Comparison of ENCODE assay signal across 17 cellular contexts in the genomic region with DNA sequence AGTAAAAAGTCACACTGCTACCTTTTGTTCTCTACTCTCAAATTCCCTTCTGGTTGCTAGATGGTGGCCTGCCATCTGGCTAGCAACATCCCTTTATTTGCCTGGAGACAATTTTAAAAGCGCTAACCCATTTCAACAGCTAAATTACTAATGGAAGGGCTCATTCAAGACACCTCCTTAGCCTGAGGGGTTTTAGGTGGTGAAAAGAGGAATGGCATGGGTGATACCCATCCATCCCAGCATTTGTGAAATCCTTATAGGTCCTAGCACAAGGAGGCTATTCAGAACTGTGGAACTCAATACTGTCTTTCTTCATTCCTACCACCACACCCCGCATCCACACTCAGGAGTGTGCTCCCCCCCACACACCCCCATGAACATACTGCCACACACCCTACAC. TPM values are rescaled to one million over a fixed set of nuclear protein-coding genes. Genes with fewer than 3 reads are reported as not detected.
DNase-seq lines count a peak whose midpoint lies in the region; ATAC-seq, FAIRE-seq and TF ChIP-seq lines count a peak whose summit lies in the region.
"Had no signal": no experiment of that assay in that cellular context is flagged by ENCODE, and none has a peak within 500 bp of the region (broad histone marks: within the 10 kb centered on the region; RNA-seq: fewer than 3 reads in every experiment).

No MANE protein-coding gene starts in this region.

- no peaks in the 10 kb centered on the region for H3K27me3 ChIP-seq in neuron (ENCODE audit: insufficient read depth, low read length)
- no peaks in the 10 kb centered on the region for H3K27me3 ChIP-seq in naive thymus-derived CD4-positive, alpha-beta T cell (ENCODE audit: control insufficient read depth in 2 of 2, insufficient read depth in 2 of 2, low read length in 2 of 2)
- H3K27me3 ChIP-seq: vagina had no signal

- no peaks in the 10 kb centered on the region for H3K27me3 Mint-ChIP-seq in effector memory CD8-positive, alpha-beta T cell
- no peaks in the 10 kb centered on the region for H3K27me3 Mint-ChIP-seq in naive thymus-derived CD4-positive, alpha-beta T cell

- peak overlapping the region; percentile 65 for H3K4me3 ChIP-seq in neuron (ENCODE audit: low read length)
- H3K4me3 ChIP-seq in naive thymus-derived CD4-positive, alpha-beta T cell (ENCODE audit: low read length) = no peak overlapping the region
- H3K4me3 ChIP-seq: vagina had no signal

- peak; percentile 14 for FAIRE-seq in GM12892 (lab: Jason Lieb, UNC)
- FAIRE-seq: islet of Langerhans had no signal

- H3K9me3 ChIP-seq in neuron (ENCODE audit: low read length) = no peaks in the 10 kb centered on the region
- H3K9me3 ChIP-seq in naive thymus-derived CD4-positive, alpha-beta T cell (ENCODE audit: control insufficient read depth in 2 of 3, low read length in 3 of 3) = no peaks in the 10 kb centered on the region
- H3K9me3 ChIP-seq: vagina had no signal

- H2AFZ ChIP-seq in neuron (ENCODE audit: low read depth, low read length) = no peak overlapping the region
- H2AFZ ChIP-seq: parathyroid adenoma had no signal

- peaks cover 35 to 54% of the 10 kb centered on the region in 2 donors for H3K4me1 Mint-ChIP-seq in effector memory CD8-positive, alpha-beta T cell (ENCODE audit: low read depth in 2 of 2)
- peaks cover 16 to 72% (median 51%) of the 10 kb centered on the region in 7 donors for H3K4me1 Mint-ChIP-seq in naive thymus-derived CD4-positive, alpha-beta T cell

- H3K4me3 Mint-ChIP-seq in effector memory CD8-positive, alpha-beta T cell = no peak overlapping the region
- no peak overlapping the region for H3K4me3 Mint-ChIP-seq in naive thymus-derived CD4-positive, alpha-beta T cell
- H3K4me3 Mint-ChIP-seq: activated CD8-positive, alpha-beta T cell treated with anti-CD3 and anti-CD28 coated beads, Interleukin-2, amount 10 ng/mL, durations not matched to agents 7 days and 5 days had no signal

- CTCF ChIA-PET in naive thymus-derived CD4-positive, alpha-beta T cell (lab: Charles Lee) = no interaction called here

- DNase-seq in GM12892 (ENCODE audit: insufficient read length) = no peak
- DNase-seq in NCI-H524 (lab: John Stamatoyannopoulos, UW) = peak; percentile 48 to 53
- no peak for DNase-seq in effector memory CD8-positive, alpha-beta T cell
- DNase-seq in naive thymus-derived CD4-positive, alpha-beta T cell = no peak
- DNase-seq in SIG-M5 treated with dmso at 0.1 percent for 504 hours (lab: John Stamatoyannopoulos, UW; ENCODE audit: unreplicated experiment) = no peak
- no peak for DNase-seq in Kasumi-1 (lab: John Stamatoyannopoulos, UW)
- no peak for DNase-seq in KG1 (lab: John Stamatoyannopoulos, UW)
- DNase-seq: activated CD8-positive, alpha-beta T cell treated with anti-CD3 and anti-CD28 coated beads, Interleukin-2, amount 10 ng/mL, durations not matched to agents 7 days and 5 days; midbrain; NCI-H526 treated with DMSO at 0.1 percent for 48 hours; stimulated activated naive CD4-positive, alpha-beta T cell treated with Interleukin-2 at 50 U/mL for 16 hours had no signal

- peaks cover 33% of the 10 kb centered on the region for H3K4me1 ChIP-seq in neuron (ENCODE audit: insufficient read depth, low read length)
- H3K4me1 ChIP-seq in naive thymus-derived CD4-positive, alpha-beta T cell (ENCODE audit: control insufficient read depth in 2 of 2, insufficient read depth in 2 of 2, low read length in 2 of 2) = peaks cover 4 to 7% of the 10 kb centered on the region in 2 donors

- TF ChIP-seq POLR2A in GM12892 (IDR thresholded peaks at IDR 0.05; ENCODE audit: low read depth, low read length) = no peak

- ATAC-seq in effector memory CD8-positive, alpha-beta T cell (replicated peaks) = no peak
- no peak for ATAC-seq in naive thymus-derived CD4-positive, alpha-beta T cell
- ATAC-seq: activated CD8-positive, alpha-beta T cell treated with anti-CD3 and anti-CD28 coated beads, Interleukin-2, amount 10 ng/mL, durations not matched to agents 7 days and 5 days had no signal

- peaks cover 9% of the 10 kb centered on the region for H3K36me3 Mint-ChIP-seq in effector memory CD8-positive, alpha-beta T cell (ENCODE audit: insufficient read depth)
- H3K36me3 Mint-ChIP-seq in naive thymus-derived CD4-positive, alpha-beta T cell = peaks cover 0 to 4% (median 0%) of the 10 kb centered on the region in 5 donors

- H3K9me3 Mint-ChIP-seq in effector memory CD8-positive, alpha-beta T cell = no peaks in the 10 kb centered on the region
- H3K9me3 Mint-ChIP-seq in naive thymus-derived CD4-positive, alpha-beta T cell = no peaks in the 10 kb centered on the region

- intact Hi-C loops in naive thymus-derived CD4-positive, alpha-beta T cell (cut with micrococcal nuclease) = loop anchor here in 1 of 2 donors (10.0 kb wide), 1 partner anchor 1283 kb away; a partner anchor contains a TSS

- peak overlapping the region; percentile 38 to 46 for H3K27ac Mint-ChIP-seq in effector memory CD8-positive, alpha-beta T cell
- H3K27ac Mint-ChIP-seq in naive thymus-derived CD4-positive, alpha-beta T cell = peak overlapping the region in 1 of 9 donors; percentile 66
- H3K27ac Mint-ChIP-seq: activated CD8-positive, alpha-beta T cell treated with anti-CD3 and anti-CD28 coated beads, Interleukin-2, amount 10 ng/mL, durations not matched to agents 7 days and 5 days had no signal

- POLR2A ChIA-PET in naive thymus-derived CD4-positive, alpha-beta T cell (lab: Charles Lee) = no interaction called here

- no peak overlapping the region for H3K27ac ChIP-seq in naive thymus-derived CD4-positive, alpha-beta T cell (ENCODE audit: low read depth, low read length)
- H3K27ac ChIP-seq: epithelial cell of prostate, parathyroid adenoma, vagina, VCaP had no signal

- no peaks in the 10 kb centered on the region for H3K36me3 ChIP-seq in neuron (ENCODE audit: insufficient read depth, low read length)
- peaks cover 0 to 3% (median 0%) of the 10 kb centered on the region in 3 experiments for H3K36me3 ChIP-seq in naive thymus-derived CD4-positive, alpha-beta T cell (ENCODE audit: control insufficient read depth in 2 of 3, insufficient read depth in 3 of 3, low read length in 3 of 3)
- H3K36me3 ChIP-seq: vagina had no signal

RNA-seq across cellular contexts. Expression of a gene that starts 33.5 kb away (rescaled TPM):
- polyA plus RNA-seq in GM12892 (2012; ENCODE audit: missing spikeins) = 14.4 TPM
- 10 to 100 TPM; 24.8 to 39.0 (median 29.5) TPM for total RNA-seq in naive thymus-derived CD4-positive, alpha-beta T cell
- polyA plus RNA-seq in naive thymus-derived CD4-positive, alpha-beta T cell = 1 to 10 TPM; 9.6 to 9.7 TPM

Comparison
In these comparisons a context has a peak if more than half of its experiments do, and no peak if none do; other contexts are left out.
1. DNase-seq: peak in NCI-H524 (2 of 2); none in GM12892 (single experiment), effector memory CD8-positive, alpha-beta T cell (0 of 3), naive thymus-derived CD4-positive, alpha-beta T cell (0 of 9), SIG-M5 treated with dmso at 0.1 percent for 504 hours (single experiment), Kasumi-1 (0 of 2) and KG1 (single experiment).